In the genomic region with DNA sequence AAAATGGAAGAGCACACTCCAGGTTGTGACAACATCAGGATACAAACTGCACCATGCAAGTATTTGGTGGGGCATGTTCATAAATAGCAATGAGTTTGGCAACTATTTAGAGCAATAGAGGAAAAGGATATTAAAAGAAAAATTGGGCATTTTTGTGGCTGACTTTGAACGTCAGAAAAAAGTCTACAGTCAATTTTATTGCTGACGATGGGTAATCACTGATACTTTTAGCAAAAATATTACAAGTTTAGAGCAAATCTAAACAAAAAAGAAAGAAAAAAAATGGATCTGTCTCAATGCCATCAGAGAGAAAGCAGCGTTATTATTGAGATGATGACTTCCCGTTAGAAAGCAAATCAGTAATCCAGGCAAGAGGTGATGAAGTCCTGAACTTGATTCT, we compare ENCODE assay signal across 37 cellular contexts.
"Had no signal": no experiment of that assay in that cellular context is flagged by ENCODE, and none has a peak within 500 bp of the region (broad histone marks: within the 10 kb centered on the region; RNA-seq: fewer than 3 reads in every experiment).

No MANE protein-coding gene starts in this region.

- H3K9me3 ChIP-seq: ascending aorta had no signal

- H3K27me3 Mint-ChIP-seq: activated B cell treated with CpG ODN at 0.5 μM for 24 hours; activated naive CD4-positive, alpha-beta T cell treated with anti-CD3 and anti-CD28 coated beads, Interleukin-2, amount 10 ng/mL, durations not matched to agents 7 days and 5 days; activated naive CD8-positive, alpha-beta T cell; activated naive CD8-positive, alpha-beta T cell treated with anti-CD3 and anti-CD28 coated beads, Interleukin-2, amount 10 ng/mL, durations not matched to agents 7 days and 5 days; activated naive CD8-positive, alpha-beta T cell treated with anti-CD3 and anti-CD28 coated beads, Interleukin-2, amount 50 U/mL, for 24 hours; brain; central memory CD8-positive, alpha-beta T cell had no signal

- H3K27me3 ChIP-seq: ascending aorta, cardiac muscle cell had no signal

- H3K4me1 ChIP-seq: ascending aorta had no signal

- H3K27ac ChIP-seq: ascending aorta, cardiac muscle cell, VCaP had no signal

- FAIRE-seq: bronchial epithelial cell, TTC549 had no signal

- H3K4me1 Mint-ChIP-seq: central memory CD8-positive, alpha-beta T cell had no signal

- H3K4me3 ChIP-seq: ascending aorta, cardiac muscle cell had no signal

- H3K4me3 Mint-ChIP-seq: activated B cell treated with CpG ODN at 0.5 μM for 24 hours; activated CD4-positive, alpha-beta memory T cell treated with anti-CD3 and anti-CD28 coated beads for 36 hours; activated CD4-positive, alpha-beta T cell treated with anti-CD3 and anti-CD28 coated beads, Interleukin-2, amount 10 ng/mL, durations not matched to agents 24 days and 14 days; activated CD8-positive, alpha-beta T cell treated with anti-CD3 and anti-CD28 coated beads for 36 hours; activated naive CD4-positive, alpha-beta T cell treated with anti-CD3 and anti-CD28 coated beads, Interleukin-2, amount 10 ng/mL, durations not matched to agents 7 days and 5 days; activated naive CD4-positive, alpha-beta T cell treated with anti-CD3 and anti-CD28 coated beads, Interleukin-2, amount 50 U/mL, for 24 hours; activated naive CD8-positive, alpha-beta T cell; activated naive CD8-positive, alpha-beta T cell treated with anti-CD3 and anti-CD28 coated beads, Interleukin-2, amount 10 ng/mL, durations not matched to agents 7 days and 5 days; activated naive CD8-positive, alpha-beta T cell treated with anti-CD3 and anti-CD28 coated beads, Interleukin-2, amount 50 U/mL, for 24 hours; activated T-cell treated with anti-CD3 and anti-CD28 coated beads, Interleukin-2, amount 50 U/mL, for 4 hours; brain; central memory CD8-positive, alpha-beta T cell; T-helper 1 cell treated with Interleukin-12 subunit alpha and Interleukin-12 subunit beta and Interleukin-4 antibody, amounts not matched to agents 30 μg/mL and 1 μg/mL, for 36 hours; T-helper 2 cell treated with Interferon-gamma antibody and Interleukin-4, amounts not matched to agents 5 μg/mL and 100 μg/mL, for 36 hours had no signal

- H3K36me3 ChIP-seq: ascending aorta, cardiac muscle cell had no signal

- H3K9me3 Mint-ChIP-seq: activated B cell treated with CpG ODN at 0.5 μM for 24 hours; activated CD4-positive, alpha-beta memory T cell treated with anti-CD3 and anti-CD28 coated beads for 36 hours; activated CD4-positive, alpha-beta T cell treated with anti-CD3 and anti-CD28 coated beads, Interleukin-2, amount 10 ng/mL, durations not matched to agents 24 days and 14 days; activated CD8-positive, alpha-beta T cell treated with anti-CD3 and anti-CD28 coated beads for 36 hours; activated naive CD4-positive, alpha-beta T cell treated with anti-CD3 and anti-CD28 coated beads, Interleukin-2, amount 10 ng/mL, durations not matched to agents 7 days and 5 days; activated naive CD4-positive, alpha-beta T cell treated with anti-CD3 and anti-CD28 coated beads, Interleukin-2, amount 50 U/mL, for 24 hours; activated naive CD8-positive, alpha-beta T cell treated with anti-CD3 and anti-CD28 coated beads, Interleukin-2, amount 10 ng/mL, durations not matched to agents 7 days and 5 days; activated naive CD8-positive, alpha-beta T cell treated with anti-CD3 and anti-CD28 coated beads, Interleukin-2, amount 50 U/mL, for 24 hours; activated T-cell treated with anti-CD3 and anti-CD28 coated beads, Interleukin-2, amount 50 U/mL, for 4 hours; activated T-helper 2 cell treated with anti-CD3 and anti-CD28 coated beads, Interferon-gamma antibody, Interleukin-2, Interleukin-4, amounts not matched to agents 10 μg/mL and 5 μg/mL and 100 μg/mL, durations not matched to agents 14 hours and 24 hours and 36 hours; brain; central memory CD8-positive, alpha-beta T cell; T-helper 1 cell treated with Interleukin-12 subunit alpha and Interleukin-12 subunit beta and Interleukin-4 antibody, amounts not matched to agents 30 μg/mL and 1 μg/mL, for 36 hours; T-helper 2 cell treated with Interferon-gamma antibody and Interleukin-4, amounts not matched to agents 5 μg/mL and 100 μg/mL, for 36 hours had no signal

- DNase-seq: activated B cell treated with CpG ODN at 0.5 μM for 24 hours; activated CD4-positive, alpha-beta memory T cell treated with anti-CD3 and anti-CD28 coated beads for 36 hours; activated CD4-positive, alpha-beta T cell treated with anti-CD3 and anti-CD28 coated beads for 4 hours; activated CD4-positive, alpha-beta T cell treated with anti-CD3 and anti-CD28 coated beads, Interleukin-2, amount 10 ng/mL, durations not matched to agents 24 days and 14 days; activated CD4-positive, alpha-beta T cell treated with anti-CD3 and anti-CD28 coated beads, Interleukin-2, amount 50 U/mL, for 1 hour; activated CD4-positive, alpha-beta T cell treated with anti-CD3 and anti-CD28 coated beads, Interleukin-2, amount 50 U/mL, for 4 hours; activated CD4-positive, CD25-positive, alpha-beta regulatory T cell treated with anti-CD3 and anti-CD28 coated beads, Interleukin-2, amount 50 U/mL, for 72 hours; activated CD8-positive, alpha-beta memory T cell treated with anti-CD3 and anti-CD28 coated beads, Interleukin-2, amount 50 U/mL, for 4 hours; activated CD8-positive, alpha-beta T cell treated with anti-CD3 and anti-CD28 coated beads for 36 hours; activated effector memory CD4-positive, alpha-beta T cell treated with Interleukin-2 at 50 U/mL for 16 hours; activated gamma-delta T cell; activated naive CD4-positive, alpha-beta T cell treated with anti-CD3 and anti-CD28 coated beads, Interleukin-2, amount 10 ng/mL, durations not matched to agents 7 days and 5 days; activated naive CD4-positive, alpha-beta T cell treated with Interleukin-2 at 50 U/mL for 16 hours; activated naive CD8-positive, alpha-beta T cell treated with anti-CD3 and anti-CD28 coated beads, Interleukin-2, amount 10 ng/mL, durations not matched to agents 7 days and 5 days; activated naive CD8-positive, alpha-beta T cell treated with anti-CD3 and anti-CD28 coated beads, Interleukin-2, amount 50 U/mL, for 24 hours; activated T-cell treated with anti-CD3 and anti-CD28 coated beads for 4 hours; activated T-cell treated with anti-CD3 and anti-CD28 coated beads, Interleukin-2, amount 50 U/mL, for 1 hour; activated T-cell treated with anti-CD3 and anti-CD28 coated beads, Interleukin-2, amount 50 U/mL, for 4 hours; amygdala; anterior cingulate cortex; caudate nucleus; cerebellar nuclear complex; T-helper 1 cell; T-helper 2 cell; T-helper 9 cell had no signal

- ATAC-seq: activated CD8-positive, alpha-beta T cell treated with anti-CD3 and anti-CD28 coated beads for 36 hours; activated naive CD8-positive, alpha-beta T cell treated with anti-CD3 and anti-CD28 coated beads, Interleukin-2, amount 50 U/mL, for 24 hours; activated T-cell treated with anti-CD3 and anti-CD28 coated beads, Interleukin-2, amount 50 U/mL, for 4 hours had no signal

- H3K36me3 Mint-ChIP-seq: activated CD4-positive, alpha-beta memory T cell treated with anti-CD3 and anti-CD28 coated beads for 36 hours; activated naive CD4-positive, alpha-beta T cell treated with anti-CD3 and anti-CD28 coated beads, Interleukin-2, amount 10 ng/mL, durations not matched to agents 7 days and 5 days; activated naive CD4-positive, alpha-beta T cell treated with anti-CD3 and anti-CD28 coated beads, Interleukin-2, amount 50 U/mL, for 24 hours; activated naive CD8-positive, alpha-beta T cell; activated naive CD8-positive, alpha-beta T cell treated with anti-CD3 and anti-CD28 coated beads, Interleukin-2, amount 10 ng/mL, durations not matched to agents 7 days and 5 days; brain had no signal

- H3K27ac Mint-ChIP-seq: activated B cell treated with CpG ODN at 0.5 μM for 24 hours; activated CD4-positive, alpha-beta memory T cell treated with anti-CD3 and anti-CD28 coated beads for 36 hours; activated CD4-positive, alpha-beta T cell treated with anti-CD3 and anti-CD28 coated beads, Interleukin-2, amount 10 ng/mL, durations not matched to agents 24 days and 14 days; activated CD8-positive, alpha-beta T cell treated with anti-CD3 and anti-CD28 coated beads for 36 hours; activated naive CD4-positive, alpha-beta T cell treated with anti-CD3 and anti-CD28 coated beads, Interleukin-2, amount 10 ng/mL, durations not matched to agents 7 days and 5 days; activated naive CD8-positive, alpha-beta T cell; activated naive CD8-positive, alpha-beta T cell treated with anti-CD3 and anti-CD28 coated beads, Interleukin-2, amount 10 ng/mL, durations not matched to agents 7 days and 5 days; activated naive CD8-positive, alpha-beta T cell treated with anti-CD3 and anti-CD28 coated beads, Interleukin-2, amount 50 U/mL, for 24 hours; activated T-helper 2 cell treated with anti-CD3 and anti-CD28 coated beads, Interferon-gamma antibody, Interleukin-2, Interleukin-4, amounts not matched to agents 10 μg/mL and 5 μg/mL and 100 μg/mL, durations not matched to agents 14 hours and 24 hours and 36 hours; brain; T-helper 1 cell treated with Interleukin-12 subunit alpha and Interleukin-12 subunit beta and Interleukin-4 antibody, amounts not matched to agents 30 μg/mL and 1 μg/mL, for 36 hours; T-helper 2 cell treated with Interferon-gamma antibody and Interleukin-4, amounts not matched to agents 5 μg/mL and 100 μg/mL, for 36 hours had no signal
